Comparison of ENCODE assay signal across 21 cellular contexts in genomic region chr12:5514545-5514944, GRCh38.
"Had no signal": no experiment of that assay in that cellular context is flagged by ENCODE, and none has a peak within 500 bp of the region (broad histone marks: within the 10 kb centered on the region; RNA-seq: fewer than 3 reads in every experiment).

No MANE protein-coding gene starts in this region.

- H3K27ac Mint-ChIP-seq: dendritic cell treated with granulocyte-macrophage colony-stimulating factor and Interleukin-4, amounts not matched to agents 40 ng/mL and 50 ng/mL, for 4 days; effector memory CD8-positive, alpha-beta T cell; immature natural killer cell; naive thymus-derived CD8-positive, alpha-beta T cell had no signal

- H3K27ac ChIP-seq: lower lobe of right lung, pancreas, stomach, testis, tibial artery, upper lobe of left lung, uterus had no signal

- H3K9me3 Mint-ChIP-seq: dendritic cell treated with granulocyte-macrophage colony-stimulating factor and Interleukin-4, amounts not matched to agents 40 ng/mL and 50 ng/mL, for 4 days; effector memory CD8-positive, alpha-beta T cell; immature natural killer cell; naive thymus-derived CD8-positive, alpha-beta T cell had no signal

- H3K4me3 ChIP-seq: lower lobe of right lung, pancreas, smooth muscle cell, stomach, testis, tibial artery, upper lobe of left lung, uterus had no signal

- H3K4me3 Mint-ChIP-seq: dendritic cell treated with granulocyte-macrophage colony-stimulating factor and Interleukin-4, amounts not matched to agents 40 ng/mL and 50 ng/mL, for 4 days; effector memory CD8-positive, alpha-beta T cell; immature natural killer cell; naive thymus-derived CD8-positive, alpha-beta T cell had no signal

- H3K4me1 Mint-ChIP-seq: immature natural killer cell had no signal

- H3K27me3 ChIP-seq: pancreas, testis, tibial artery, upper lobe of left lung, uterus had no signal

- ATAC-seq: effector memory CD8-positive, alpha-beta T cell; left ventricle myocardium superior; lower lobe of right lung; naive thymus-derived CD8-positive, alpha-beta T cell; pancreas; sciatic nerve had no signal

- H3K36me3 ChIP-seq: lower lobe of right lung, pancreas, stomach, tibial artery, upper lobe of left lung, uterus had no signal

- H3K4me1 ChIP-seq: pancreas, uterus had no signal

- H3K4me2 ChIP-seq: smooth muscle cell had no signal

- DNase-seq: effector memory CD8-positive, alpha-beta T cell; hypothalamus; immature natural killer cell; left ventricle myocardium superior; lower lobe of right lung; naive thymus-derived CD8-positive, alpha-beta T cell; occipital lobe; pancreas; stimulated activated CD4-positive, alpha-beta T cell treated with anti-CD3 and anti-CD28 coated beads, Interleukin-12 subunit alpha, Interleukin-12 subunit beta, amount 100 ng/mL, for 4 hours; stimulated activated CD4-positive, alpha-beta T cell treated with anti-CD3 and anti-CD28 coated beads, Interleukin-1b, Interleukin-23, amount 100 ng/mL, for 48 hours; stimulated activated CD4-positive, alpha-beta T cell treated with anti-CD3 and anti-CD28 coated beads, Interleukin-4, amount 100 ng/mL, for 1 hour; stimulated activated CD8-positive, alpha-beta memory T cell treated with anti-CD3 and anti-CD28 coated beads, Interleukin-4, amount 100 ng/mL, for 48 hours; stimulated activated naive CD4-positive, alpha-beta T cell treated with Interleukin-2 at 50 U/mL for 16 hours; stomach; testis; tibial artery; upper lobe of left lung; uterus had no signal

- H3K36me3 Mint-ChIP-seq: immature natural killer cell; naive thymus-derived CD8-positive, alpha-beta T cell had no signal
